ENCODE assay signal across 31 cellular contexts in the genomic region with DNA sequence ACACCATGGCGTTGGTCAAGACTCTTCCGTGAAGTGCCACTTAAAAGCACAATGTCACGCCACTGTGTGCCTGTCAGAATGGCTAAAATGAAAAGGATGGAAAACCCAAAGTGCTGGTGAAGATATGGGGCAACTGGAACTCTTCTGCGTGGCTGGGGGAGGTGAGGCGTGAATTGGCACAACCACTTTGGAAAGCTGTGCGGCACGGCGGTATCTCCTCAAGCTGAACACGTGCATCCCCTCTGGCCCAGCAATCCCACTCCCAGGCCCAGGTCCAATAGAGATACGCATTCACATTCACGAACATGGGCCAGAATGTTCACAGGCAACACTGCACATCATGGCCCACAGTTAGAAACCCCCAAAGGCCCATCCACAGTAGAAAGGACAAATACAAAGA. TPM values are rescaled to one million over a fixed set of nuclear protein-coding genes. Genes with fewer than 3 reads are reported as not detected.
A peak's percentile ranks its signal among the peaks of the same experiment; 100 is the strongest.
DNase-seq lines count a peak whose midpoint lies in the region; ATAC-seq, FAIRE-seq and TF ChIP-seq lines count a peak whose summit lies in the region.
"Had no signal": no experiment of that assay in that cellular context is flagged by ENCODE, and none has a peak within 500 bp of the region (broad histone marks: within the 10 kb centered on the region; RNA-seq: fewer than 3 reads in every experiment).

No MANE protein-coding gene starts in this region.

- no peak overlapping the region for H3K9ac ChIP-seq in colonic mucosa (ENCODE audit: low read depth in 2 of 2, low read length in 2 of 2)
- H3K9ac ChIP-seq: GM23248 had no signal

- DNase-seq in Right ventricle myocardium superior (peak; percentile 44), Right ventricle myocardium inferior (ENCODE audit: missing footprints) (no peak), bronchial epithelial cell (ENCODE audit: low read depth) (no peak), right atrium auricular region (ENCODE audit: low spot score) (no peak), spleen (peak; percentile 33), KG1 (lab: John Stamatoyannopoulos, UW) (no peak), colonic mucosa (no peak), MCF 10A (ENCODE audit: unreplicated experiment) (no peak)
- DNase-seq: CD4-positive, alpha-beta T cell; DMS53; GM23248; H7; Karpas-422; NCI-H1105; NCI-H1436 treated with DMSO at 0.1 percent for 48 hours; NCI-H187 treated with DMSO at 0.1 percent for 48 hours; NCI-H2171 treated with DMSO at 0.1 percent for 48 hours; NCI-H345; NCI-H524 treated with DMSO at 0.1 percent for 48 hours; NCI-H774; SJCRH30 had no signal

- intact Hi-C loops in Right ventricle myocardium superior (cut with DNase I) (no loop called here), Right ventricle myocardium inferior (cut with DNase I) (no loop called here), spleen (cut with DNase I; ENCODE audit: low total_unique reads) (loop anchor here (10.0 kb wide), 1 partner anchor 195 kb away; no protein-coding TSS in a partner anchor), colonic mucosa (cut with DNase I) (no loop called here), MCF 10A (cut with micrococcal nuclease) (no loop called here)

- no peak overlapping the region for H3K4me3 Mint-ChIP-seq in MCF 10A (ENCODE audit: unreplicated experiment)
- H3K4me3 Mint-ChIP-seq: CD4-positive, alpha-beta T cell; IgD-negative memory B cell had no signal

- no peaks in the 10 kb centered on the region for H3K9me3 Mint-ChIP-seq in MCF 10A (ENCODE audit: unreplicated experiment)
- H3K9me3 Mint-ChIP-seq: CD4-positive, alpha-beta T cell; IgD-negative memory B cell had no signal

- CTCF ChIA-PET in MCF 10A (lab: Yijun Ruan, JAX), result interaction anchor here (0.6 to 0.8 kb wide), 2 partner anchors 10 to 76 kb away, joined by 3 to 4 read pairs; no protein-coding TSS in a partner anchor

- FAIRE-seq in bronchial epithelial cell (lab: Jason Lieb, UNC), result peak; percentile 18
- FAIRE-seq: D721Med, GM18507, RCC 7860 had no signal

- no peaks in the 10 kb centered on the region for H3K27me3 Mint-ChIP-seq in MCF 10A (ENCODE audit: insufficient read depth, unreplicated experiment)
- H3K27me3 Mint-ChIP-seq: CD4-positive, alpha-beta T cell; IgD-negative memory B cell had no signal

- no peaks in the 10 kb centered on the region for H3K4me1 Mint-ChIP-seq in MCF 10A (ENCODE audit: insufficient read depth, unreplicated experiment)

- TF ChIP-seq CTCF in bronchial epithelial cell (IDR thresholded peaks at IDR 0.05; ENCODE audit: insufficient read depth, low read length, severe bottlenecking), result no peak
- no peak for TF ChIP-seq CTCF in right atrium auricular region (IDR thresholded peaks at IDR 0.05)
- TF ChIP-seq CTCF in spleen (IDR thresholded peaks at IDR 0.05 in 8 of 11, conservative IDR thresholded peaks at IDR 0.05 in 3 of 11), result no peak
- no peak for TF ChIP-seq CTCF in colonic mucosa (IDR thresholded peaks at IDR 0.05)
- TF ChIP-seq CTCF in MCF 10A (IDR thresholded peaks at IDR 0.05; ENCODE audit: unreplicated experiment), result no peak

- H3K27me3 ChIP-seq in bronchial epithelial cell (ENCODE audit: control insufficient read depth, insufficient read depth, low read length), result no peaks in the 10 kb centered on the region
- H3K27me3 ChIP-seq in right atrium auricular region, result no peaks in the 10 kb centered on the region
- H3K27me3 ChIP-seq in spleen (replicated peaks in 1 of 7), result no peaks in the 10 kb centered on the region
- H3K27me3 ChIP-seq in colonic mucosa, result no peaks in the 10 kb centered on the region
- H3K27me3 ChIP-seq: SJCRH30 had no signal

- H3K9me3 ChIP-seq in right atrium auricular region (no peaks in the 10 kb centered on the region), spleen (no peaks in the 10 kb centered on the region), colonic mucosa (no peaks in the 10 kb centered on the region)
- H3K9me3 ChIP-seq: SJCRH30 had no signal

- H3K36me3 Mint-ChIP-seq in MCF 10A (ENCODE audit: insufficient read depth, unreplicated experiment), result peaks cover 72% of the 10 kb centered on the region

- no peak for TF ChIP-seq POLR2A in spleen (IDR thresholded peaks at IDR 0.05)

- H3K27ac ChIP-seq in right atrium auricular region (peak overlapping the region; percentile 18 to 27), spleen (no peak overlapping the region), colonic mucosa (no peak overlapping the region)
- H3K27ac ChIP-seq: GM23248, SJCRH30 had no signal

- no peak overlapping the region for H3K27ac Mint-ChIP-seq in MCF 10A (ENCODE audit: low read depth, unreplicated experiment)
- H3K27ac Mint-ChIP-seq: CD4-positive, alpha-beta T cell had no signal

- H3K4me1 ChIP-seq in right atrium auricular region (peaks cover 0 to 38% of the 10 kb centered on the region in 2 donors), spleen (peaks cover 0 to 81% (median 46%) of the 10 kb centered on the region in 6 donors), colonic mucosa (no peaks in the 10 kb centered on the region)
- H3K4me1 ChIP-seq: SJCRH30 had no signal

- ATAC-seq in Right ventricle myocardium superior (ENCODE audit: poor library complexity) (peak; percentile 9), Right ventricle myocardium inferior (no peak)
- ATAC-seq: SK-N-SH treated with all-trans-retinoic acid at 6 μM for 48 hours had no signal

- 93 to 96% (median 95%) methylated on average over 11 of the region's 11 CpGs for WGBS in spleen, 5 donors

- H3K4me3 ChIP-seq in bronchial epithelial cell (ENCODE audit: low read depth, low read length) (no peak overlapping the region), right atrium auricular region (no peak overlapping the region), spleen (no peak overlapping the region), colonic mucosa (no peak overlapping the region)
- H3K4me3 ChIP-seq: GM23248, SJCRH30 had no signal

- H3K36me3 ChIP-seq in bronchial epithelial cell (ENCODE audit: control insufficient read depth, insufficient read depth, low read length), result peaks cover 21% of the 10 kb centered on the region
- H3K36me3 ChIP-seq in right atrium auricular region, result peaks cover 78% of the 10 kb centered on the region
- peaks cover 0 to 74% (median 49%) of the 10 kb centered on the region in 6 donors for H3K36me3 ChIP-seq in spleen
- peaks cover 5% of the 10 kb centered on the region for H3K36me3 ChIP-seq in colonic mucosa

- POLR2A ChIA-PET in MCF 10A (lab: Yijun Ruan, JAX), result no interaction called here

- no TSS peak for BruUV-seq in MCF 10A (replicated peaks; lab: Mats Ljungman, UMichigan)

RNA-seq across cellular contexts. Expression of a gene that starts 8.9 kb away (rescaled TPM):
- total RNA-seq in Right ventricle myocardium superior, result 224 TPM
- total RNA-seq in Right ventricle myocardium inferior, result 260 TPM
- 36.9 and 37.8 TPM in 2 replicates for total RNA-seq in bronchial epithelial cell
- total RNA-seq in right atrium auricular region, result 100 to 1,000 TPM; 151 to 175 TPM
- total RNA-seq in spleen, result 10 to 100 TPM; 55.0 to 96.2 (median 87.5) TPM
- 10 to 100 TPM; 25.7 to 45.7 (median 32.1) TPM for polyA plus RNA-seq in spleen
- 10 to 100 TPM; 43.4 to 68.7 TPM for total RNA-seq in colonic mucosa
- 39.7 and 55.0 TPM in 2 replicates for total RNA-seq in MCF 10A (2022)

RNA-seq across cellular contexts. Expression of a gene that starts 10.4 kb away (rescaled TPM):
- total RNA-seq in Right ventricle myocardium superior, result not detected
- not detected for total RNA-seq in Right ventricle myocardium inferior
- total RNA-seq in bronchial epithelial cell, result not detected in 2 replicates
- not detected for total RNA-seq in right atrium auricular region
- total RNA-seq in spleen, result under 1 TPM in 4 of 7 donors, not detected in 3; 0.17 to 0.32 (median 0.20) TPM
- under 1 TPM in 1 of 3 donors, not detected in 2; 0.06 TPM for polyA plus RNA-seq in spleen
- total RNA-seq in colonic mucosa, result not detected
- not detected in 2 replicates for total RNA-seq in MCF 10A (2022)
- total RNA-seq: A172; CD4-positive, alpha-beta T cell; Daoy; G401; GM23248; M059J; SJCRH30 had no signal
- polyA plus RNA-seq: BJ, GM23248, IgD-negative memory B cell had no signal

RNA-seq across cellular contexts. Expression of a gene that starts 11.3 kb away (rescaled TPM):
- not detected for total RNA-seq in Right ventricle myocardium superior
- total RNA-seq in Right ventricle myocardium inferior, result not detected
- total RNA-seq in bronchial epithelial cell, result not detected in 2 replicates
- not detected for total RNA-seq in right atrium auricular region
- total RNA-seq in spleen, result not detected
- polyA plus RNA-seq in spleen, result under 1 TPM in 1 of 3 donors, not detected in 2; 0.04 TPM
- not detected for total RNA-seq in colonic mucosa
- not detected in 2 replicates for total RNA-seq in MCF 10A (2022)
- total RNA-seq: CD4-positive, alpha-beta T cell; GM23248; H7; M059J; SJCRH30 had no signal
- polyA plus RNA-seq: BJ, GM23248, IgD-negative memory B cell had no signal

Comparison
In these comparisons a context has a peak if more than half of its experiments do, and no peak if none do; other contexts are left out.
1. DNase-seq: peak in Right ventricle myocardium superior (single experiment) and spleen (single experiment); none in Right ventricle myocardium inferior (single experiment), bronchial epithelial cell (single experiment), right atrium auricular region (single experiment), KG1 (single experiment), colonic mucosa (single experiment) and MCF 10A (single experiment).
2. H3K27ac ChIP-seq: peak in right atrium auricular region (2 of 2); none in spleen (0 of 8) and colonic mucosa (single experiment).